Comparison of ENCODE assay signal across 11 cellular contexts in genomic region chr1:181018901-181019681, GRCh38. TPM values are rescaled to one million over a fixed set of nuclear protein-coding genes. Genes with fewer than 3 reads are reported as not detected.
DNase-seq lines count a peak whose midpoint lies in the region; ATAC-seq and TF ChIP-seq lines count a peak whose summit lies in the region.
"Had no signal": no experiment of that assay in that cellular context is flagged by ENCODE, and none has a peak within 500 bp of the region (broad histone marks: within the 10 kb centered on the region; RNA-seq: fewer than 3 reads in every experiment).

No MANE protein-coding gene starts in this region.

- no peaks in the 10 kb centered on the region for H3K27me3 ChIP-seq in CD4-positive, alpha-beta memory T cell (ENCODE audit: insufficient read depth, low read length)
- H3K27me3 ChIP-seq in GM23248 (replicated peaks; ENCODE audit: insufficient read depth) (no peaks in the 10 kb centered on the region), ascending aorta (no peaks in the 10 kb centered on the region)

- H3K27ac ChIP-seq in CD4-positive, alpha-beta memory T cell (ENCODE audit: low read depth, low read length), result no peak overlapping the region
- no peak overlapping the region for H3K27ac ChIP-seq in GM23248
- no peak overlapping the region for H3K27ac ChIP-seq in ascending aorta

- H3K27ac Mint-ChIP-seq in CD4-positive, alpha-beta memory T cell, result peak overlapping the region in 6 of 7 donors; percentile 26 to 100 (median 62)
- H3K27ac Mint-ChIP-seq in activated T-helper 17 cell treated with anti-CD3 and anti-CD28 coated beads, Interleukin-2, amount 50 U/mL, for 72 hours, result peak overlapping the region; percentile 2
- peak overlapping the region; percentile 48 to 77 for H3K27ac Mint-ChIP-seq in natural killer cell

- ATAC-seq in activated T-helper 17 cell treated with anti-CD3 and anti-CD28 coated beads, Interleukin-2, amount 50 U/mL, for 72 hours (replicated peaks), result peak; percentile 27
- ATAC-seq in natural killer cell (no peak), HG02970 (IDR thresholded peaks at IDR 0.05; ENCODE audit: low FRiP score, unreplicated experiment) (no peak)
- ATAC-seq: left ventricle myocardium superior had no signal

- H3K4me1 ChIP-seq in CD4-positive, alpha-beta memory T cell (ENCODE audit: insufficient read depth, low read length), result peaks cover 71% of the 10 kb centered on the region
- H3K4me1 ChIP-seq in GM23248 (ENCODE audit: insufficient read depth) (peaks cover 15% of the 10 kb centered on the region), ascending aorta (peaks cover 0 to 16% of the 10 kb centered on the region in 2 donors)

- no peaks in the 10 kb centered on the region for H3K36me3 ChIP-seq in CD4-positive, alpha-beta memory T cell (ENCODE audit: insufficient read depth, low read length)
- H3K36me3 ChIP-seq in GM23248 (ENCODE audit: low read depth), result no peaks in the 10 kb centered on the region
- no peaks in the 10 kb centered on the region for H3K36me3 ChIP-seq in ascending aorta
- H3K36me3 ChIP-seq: HAP-1 had no signal

- H3K36me3 Mint-ChIP-seq in CD4-positive, alpha-beta memory T cell, result peaks cover 14 to 20% of the 10 kb centered on the region in 2 donors
- H3K36me3 Mint-ChIP-seq in activated T-helper 17 cell treated with anti-CD3 and anti-CD28 coated beads, Interleukin-2, amount 50 U/mL, for 72 hours (ENCODE audit: low read depth), result peaks cover 57% of the 10 kb centered on the region
- no peaks in the 10 kb centered on the region for H3K36me3 Mint-ChIP-seq in natural killer cell

- H3K9me2 ChIP-seq in GM23248 (ENCODE audit: insufficient read depth), result no peaks in the 10 kb centered on the region

- CTCF ChIA-PET in CD4-positive, alpha-beta memory T cell (lab: Charles Lee; ENCODE audit: partially characterized antibody), result interaction anchor here (0.9 to 1.4 kb wide), 4 partner anchors 18 to 123 kb away, joined by 3 to 4 read pairs (median 4); no protein-coding TSS in a partner anchor

- in situ Hi-C loops in GM23248 (cut with MboI), result no loop called here

- no peak for TF ChIP-seq CTCF in natural killer cell (IDR thresholded peaks at IDR 0.05)
- TF ChIP-seq CTCF in ascending aorta (IDR thresholded peaks at IDR 0.05), result no peak

- no peaks in the 10 kb centered on the region for H3K9me3 ChIP-seq in CD4-positive, alpha-beta memory T cell (ENCODE audit: control insufficient read depth in 1 of 2, low read length in 2 of 2)
- H3K9me3 ChIP-seq in GM23248 (ENCODE audit: low read depth), result no peaks in the 10 kb centered on the region
- no peaks in the 10 kb centered on the region for H3K9me3 ChIP-seq in ascending aorta
- H3K9me3 ChIP-seq: HAP-1 had no signal

- H3F3A ChIP-seq in GM23248 (ENCODE audit: insufficient read depth), result peaks cover 35% of the 10 kb centered on the region

- H3K4me2 ChIP-seq in GM23248 (ENCODE audit: unreplicated experiment), result no peak overlapping the region

- H3K9ac ChIP-seq in GM23248, result no peak overlapping the region

- peaks cover 0 to 7% of the 10 kb centered on the region in 2 donors for H3K27me3 Mint-ChIP-seq in CD4-positive, alpha-beta memory T cell
- no peaks in the 10 kb centered on the region for H3K27me3 Mint-ChIP-seq in activated T-helper 17 cell treated with anti-CD3 and anti-CD28 coated beads, Interleukin-2, amount 50 U/mL, for 72 hours
- H3K27me3 Mint-ChIP-seq in natural killer cell (ENCODE audit: low read depth in 2 of 2), result peaks cover 0 to 3% of the 10 kb centered on the region in 2 donors

- peaks cover 0 to 11% (median 0%) of the 10 kb centered on the region in 8 donors for H3K9me3 Mint-ChIP-seq in CD4-positive, alpha-beta memory T cell
- H3K9me3 Mint-ChIP-seq in activated T-helper 17 cell treated with anti-CD3 and anti-CD28 coated beads, Interleukin-2, amount 50 U/mL, for 72 hours, result no peaks in the 10 kb centered on the region
- H3K9me3 Mint-ChIP-seq in natural killer cell, result peaks cover 2 to 3% of the 10 kb centered on the region in 2 donors

- H4K20me1 ChIP-seq in GM23248 (ENCODE audit: insufficient read depth), result peaks cover 11% of the 10 kb centered on the region; the same call in 1 of the 2 replicates

- peak overlapping the region in 7 of 8 donors; percentile 3 to 72 (median 21) for H3K4me3 Mint-ChIP-seq in CD4-positive, alpha-beta memory T cell
- H3K4me3 Mint-ChIP-seq in activated T-helper 17 cell treated with anti-CD3 and anti-CD28 coated beads, Interleukin-2, amount 50 U/mL, for 72 hours, result peak overlapping the region; percentile 95
- H3K4me3 Mint-ChIP-seq in natural killer cell, result peak overlapping the region; percentile 57

- no peak for DNase-seq in CD4-positive, alpha-beta memory T cell
- DNase-seq in GM23248, result peak; percentile 42
- no peak for DNase-seq in natural killer cell
- no peak for DNase-seq in stimulated activated CD8-positive, alpha-beta memory T cell treated with anti-CD3 and anti-CD28 coated beads, Interleukin-4, amount 100 ng/mL, for 48 hours
- DNase-seq in ascending aorta (ENCODE audit: low spot score in 2 of 2), result no peak
- DNase-seq: left ventricle myocardium superior, NCI-H1417 treated with DMSO at 0.1 percent for 48 hours, Right ventricle myocardium superior had no signal

- peaks cover 77% of the 10 kb centered on the region for H3K79me2 ChIP-seq in GM23248 (ENCODE audit: insufficient read depth)

- no peak overlapping the region for H2AFZ ChIP-seq in GM23248

- intact Hi-C loops in CD4-positive, alpha-beta memory T cell (cut with micrococcal nuclease), result no loop called here
- intact Hi-C loops in natural killer cell (cut with micrococcal nuclease) (no loop called here), ascending aorta (cut with DNase I) (no loop called here)

- no peak overlapping the region for H3K4me3 ChIP-seq in CD4-positive, alpha-beta memory T cell (ENCODE audit: low read length in 2 of 2)
- H3K4me3 ChIP-seq in GM23248 (no peak overlapping the region), ascending aorta (no peak overlapping the region)
- H3K4me3 ChIP-seq: HAP-1 had no signal

- peaks cover 32 to 58% (median 41%) of the 10 kb centered on the region in 4 donors for H3K4me1 Mint-ChIP-seq in CD4-positive, alpha-beta memory T cell
- H3K4me1 Mint-ChIP-seq in activated T-helper 17 cell treated with anti-CD3 and anti-CD28 coated beads, Interleukin-2, amount 50 U/mL, for 72 hours, result peaks cover 22% of the 10 kb centered on the region
- H3K4me1 Mint-ChIP-seq in natural killer cell, result peaks cover 47 to 48% of the 10 kb centered on the region in 2 donors

- POLR2A ChIA-PET in CD4-positive, alpha-beta memory T cell (lab: Charles Lee; ENCODE audit: partially characterized antibody), result interaction anchor here (0.9 to 2.2 kb wide), 2 partner anchors 15 to 28 kb away, joined by 3 to 9 read pairs; partner anchors contain the start of gene MR1

- 0% methylated on average over 1 of the region's 1 CpG for WGBS in GM23248 (ENCODE audit: low coverage in 1 of 2, low lambda C conversion rate in 2 of 2, missing lambda C conversion rate in 2 of 2), 2 experiments

RNA-seq across cellular contexts. Expression of gene STX6, which starts 3.6 kb away (rescaled TPM):
- total RNA-seq in CD4-positive, alpha-beta memory T cell, result 10 to 100 TPM; 21.3 to 21.7 TPM
- polyA plus RNA-seq in CD4-positive, alpha-beta memory T cell, result 10 to 100 TPM in 1 of 2 donors, 1 to 10 TPM in 1; 7.8 to 11.5 TPM
- total RNA-seq in GM23248 (2014; rRNA removed; shearing (Covaris generic)), result 28.6 and 31.1 TPM in 2 replicates
- 16.1 and 16.3 TPM in 2 replicates for polyA plus RNA-seq in GM23248 (2016; fragmentation: Nextera tagmentation; extraction: Ambion mirVana)
- 10 to 100 TPM; 17.5 to 26.4 TPM for total RNA-seq in activated T-helper 17 cell treated with anti-CD3 and anti-CD28 coated beads, Interleukin-2, amount 50 U/mL, for 72 hours
- total RNA-seq in natural killer cell (10 to 100 TPM; 11.6 to 18.3 (median 15.6) TPM), ascending aorta (15.5 TPM)

RNA-seq across cellular contexts. Expression of gene MR1, which starts 14.7 kb away (rescaled TPM):
- 10 to 100 TPM; 31.8 to 33.2 TPM for total RNA-seq in CD4-positive, alpha-beta memory T cell
- polyA plus RNA-seq in CD4-positive, alpha-beta memory T cell, result 10 to 100 TPM; 31.5 to 38.6 TPM
- total RNA-seq in GM23248 (2014; rRNA removed; shearing (Covaris generic)), result 25.2 and 28.6 TPM in 2 replicates
- 25.4 and 26.2 TPM in 2 replicates for polyA plus RNA-seq in GM23248 (2016; fragmentation: Nextera tagmentation; extraction: Ambion mirVana)
- total RNA-seq in activated T-helper 17 cell treated with anti-CD3 and anti-CD28 coated beads, Interleukin-2, amount 50 U/mL, for 72 hours, result 10 to 100 TPM; 21.9 to 26.1 TPM
- total RNA-seq in natural killer cell (10 to 100 TPM; 27.8 to 35.3 (median 34.6) TPM), ascending aorta (19.2 TPM)

Comparison
In these comparisons a context has a peak if more than half of its experiments do, and no peak if none do; other contexts are left out.
1. H3K27ac Mint-ChIP-seq: peak in every context shown above with its lines; median percentile 62 in natural killer cell; 62 in CD4-positive, alpha-beta memory T cell; 2 in activated T-helper 17 cell treated with anti-CD3 and anti-CD28 coated beads, Interleukin-2, amount 50 U/mL, for 72 hours.
2. H3K4me3 Mint-ChIP-seq: peak in every context shown above with its lines; median percentile 95 in activated T-helper 17 cell treated with anti-CD3 and anti-CD28 coated beads, Interleukin-2, amount 50 U/mL, for 72 hours; 57 in natural killer cell; 21 in CD4-positive, alpha-beta memory T cell.